15 cellular contexts compared by ENCODE assay signal in the genomic region with DNA sequence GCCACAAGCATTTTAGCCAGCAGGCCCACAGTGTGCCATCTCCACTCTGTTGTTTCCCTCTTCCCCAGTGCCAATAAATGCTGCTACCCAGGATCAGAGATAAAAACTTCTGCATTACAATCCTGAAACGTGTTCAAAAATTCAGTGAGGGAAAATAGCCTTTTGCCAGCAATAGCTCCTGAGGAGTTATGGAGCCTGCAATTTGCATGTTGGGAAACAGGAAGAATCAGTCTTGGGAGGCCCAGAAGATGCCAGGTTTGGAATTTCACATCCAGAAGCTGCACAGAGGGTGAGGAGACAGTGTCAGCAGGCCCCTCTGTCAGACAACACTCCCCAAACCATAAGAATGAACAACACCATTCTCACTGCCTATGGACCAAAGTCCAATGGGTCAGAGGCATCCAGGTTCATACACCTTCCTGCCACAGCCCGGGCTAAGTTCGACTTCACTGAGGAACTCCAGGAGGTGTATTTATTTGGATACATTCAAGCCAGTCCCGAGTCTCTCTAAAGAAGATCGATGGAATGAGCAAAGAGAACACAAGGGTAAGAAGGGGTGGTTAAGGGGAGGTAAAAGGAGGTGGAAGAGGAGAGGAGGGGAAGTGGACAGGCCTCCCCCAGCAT. TPM values are rescaled to one million over a fixed set of nuclear protein-coding genes. Genes with fewer than 3 reads are reported as not detected.
A peak's percentile ranks its signal among the peaks of the same experiment; 100 is the strongest.
DNase-seq lines count a peak whose midpoint lies in the region; ATAC-seq and TF ChIP-seq lines count a peak whose summit lies in the region.
"Had no signal": no experiment of that assay in that cellular context is flagged by ENCODE, and none has a peak within 500 bp of the region (broad histone marks: within the 10 kb centered on the region; RNA-seq: fewer than 3 reads in every experiment).

No MANE protein-coding gene starts in this region.

- DNase-seq in A673 (ENCODE audit: low spot score) (no peak), HuH-7.5 (ENCODE audit: low spot score) (peak; percentile 66), fibroblast of the aortic adventitia (ENCODE audit: low read depth) (peak; percentile 89), osteoblast (ENCODE audit: insufficient read length, low spot score, missing footprints) (peak; percentile 87), NOMO-1 treated with DMSO at 0.1 percent for 48 hours (lab: John Stamatoyannopoulos, UW; ENCODE audit: unreplicated experiment) (no peak), NCI-H2107 (lab: John Stamatoyannopoulos, UW) (no peak), ovary (no peak)
- DNase-seq: activated T-cell treated with anti-CD3 and anti-CD28 coated beads, Interleukin-2, amount 50 U/mL, for 72 hours; EL; kidney glomerular epithelial cell; stimulated activated CD4-positive, alpha-beta T cell treated with anti-CD3 and anti-CD28 coated beads, Interleukin-4, amount 100 ng/mL, for 4 hours had no signal

- peak overlapping the region; percentile 23 for H3K4me2 ChIP-seq in osteoblast (ENCODE audit: insufficient read depth, low read length)

- no peak for TF ChIP-seq EP300 in ovary (IDR thresholded peaks at IDR 0.05)

- no peak for ATAC-seq in GM21737 (IDR thresholded peaks at IDR 0.05; ENCODE audit: unreplicated experiment)
- ATAC-seq: activated T-cell treated with anti-CD3 and anti-CD28 coated beads, Interleukin-2, amount 50 U/mL, for 72 hours had no signal

- H3K9me3 ChIP-seq in A673 (ENCODE audit: low read depth, low read length, poor library complexity, severe bottlenecking) (peaks cover 8% of the 10 kb centered on the region), osteoblast (ENCODE audit: low read depth, low read length) (no peaks in the 10 kb centered on the region), ovary (no peaks in the 10 kb centered on the region)

- H3K36me3 ChIP-seq in A673 (ENCODE audit: insufficient read depth, low read length, poor library complexity, severe bottlenecking) = peaks cover 19% of the 10 kb centered on the region
- H3K36me3 ChIP-seq in osteoblast (ENCODE audit: insufficient read depth, low read length) = peaks cover 37% of the 10 kb centered on the region
- H3K36me3 ChIP-seq in ovary = no peaks in the 10 kb centered on the region

- intact Hi-C loops in A673 (cut with micrococcal nuclease; ENCODE audit: unreplicated experiment) = loop anchor here (5.0 to 10.0 kb wide), 2 partner anchors 94 to 334 kb away; no protein-coding TSS in a partner anchor
- intact Hi-C loops in ovary (cut with DNase I) = no loop called here

- H2AFZ ChIP-seq in osteoblast (ENCODE audit: low read length) = no peak overlapping the region

- 55 to 62% (median 62%) methylated on average over 5 of the region's 5 CpGs for WGBS in ovary, 3 donors

- H3K27me3 ChIP-seq in A673 (replicated peaks; ENCODE audit: insufficient read depth, low read depth, low read length, poor library complexity) = no peaks in the 10 kb centered on the region
- no peaks in the 10 kb centered on the region for H3K27me3 ChIP-seq in osteoblast (ENCODE audit: insufficient read depth, low read length)
- no peaks in the 10 kb centered on the region for H3K27me3 ChIP-seq in ovary

- no peak for TF ChIP-seq CTCF in A673 (conservative IDR thresholded peaks at IDR 0.05; ENCODE audit: low read depth, low read length)
- TF ChIP-seq CTCF in fibroblast of the aortic adventitia (IDR thresholded peaks at IDR 0.05; ENCODE audit: insufficient read depth, low read length) = no peak
- no peak for TF ChIP-seq CTCF in osteoblast (IDR thresholded peaks at IDR 0.05; ENCODE audit: extremely low read depth, low read depth, low read length)
- no peak for TF ChIP-seq CTCF in ovary (IDR thresholded peaks at IDR 0.05)

- POLR2A ChIA-PET in A673 (lab: Charles Lee; ENCODE audit: low non-redundant PET) = no interaction called here

- H3K4me3 ChIP-seq in A673 (ENCODE audit: low read depth, low read length, poor library complexity, severe bottlenecking) = no peak overlapping the region
- no peak overlapping the region for H3K4me3 ChIP-seq in fibroblast of the aortic adventitia (ENCODE audit: low read depth, low read length)
- no peak overlapping the region for H3K4me3 ChIP-seq in osteoblast (ENCODE audit: insufficient read depth, low read length)
- H3K4me3 ChIP-seq in ovary = no peak overlapping the region

- H3K79me2 ChIP-seq in osteoblast (ENCODE audit: insufficient read depth, low read length) = peaks cover 98% of the 10 kb centered on the region

- peaks cover 42% of the 10 kb centered on the region for H3K4me1 ChIP-seq in A673 (ENCODE audit: insufficient read depth, low read length, poor library complexity, severe bottlenecking)
- peaks cover 60% of the 10 kb centered on the region for H3K4me1 ChIP-seq in osteoblast (ENCODE audit: insufficient read depth, low read length)
- peaks cover 23% of the 10 kb centered on the region for H3K4me1 ChIP-seq in ovary (ENCODE audit: insufficient read depth)

- CTCF ChIA-PET in A673 (lab: Charles Lee) = no interaction called here

- no TSS peak for BruUV-seq in A673 (replicated peaks; lab: Mats Ljungman, UMichigan)

- H3K27ac ChIP-seq in A673 (ENCODE audit: low read depth, low read length, poor library complexity, severe bottlenecking) = peak overlapping the region; percentile 11
- peak overlapping the region; percentile 99 for H3K27ac ChIP-seq in osteoblast (ENCODE audit: low read depth, low read length)
- H3K27ac ChIP-seq in ovary = no peak overlapping the region

- peaks cover 74% of the 10 kb centered on the region for H4K20me1 ChIP-seq in osteoblast (ENCODE audit: insufficient read depth, low read length)

- TF ChIP-seq POLR2A in ovary (IDR thresholded peaks at IDR 0.05) = no peak

RNA-seq across cellular contexts. Expression of gene RRBP1, which starts 20.8 kb away (rescaled TPM):
- 75.9 and 82.8 TPM in 2 replicates for total RNA-seq in A673 (2021)
- total RNA-seq in fibroblast of the aortic adventitia (ENCODE audit: low replicate concordance) = 95.5 and 171 TPM in 2 replicates
- total RNA-seq in osteoblast = 122 and 126 TPM in 2 replicates
- total RNA-seq in ovary = 100 to 1,000 TPM in 2 of 7 donors, 10 to 100 TPM in 5; 29.2 to 159 (median 96.2) TPM
- 10 to 100 TPM; 51.8 to 64.4 TPM for polyA plus RNA-seq in ovary

RNA-seq across cellular contexts. Expression of gene BANF2, which starts 38.5 kb away (rescaled TPM):
- total RNA-seq in A673 (2021) (not detected in 2 replicates), fibroblast of the aortic adventitia (ENCODE audit: low replicate concordance) (not detected in 2 replicates), osteoblast (not detected in 2 replicates), ovary (not detected)
- polyA plus RNA-seq in ovary = not detected
- total RNA-seq: activated T-cell treated with anti-CD3 and anti-CD28 coated beads, Interleukin-2, amount 50 U/mL, for 72 hours; M059J; omental fat pad; temporal lobe had no signal

Comparison
In these comparisons a context has a peak if more than half of its experiments do, and no peak if none do; other contexts are left out.
1. DNase-seq: peak in HuH-7.5 (single experiment), fibroblast of the aortic adventitia (single experiment) and osteoblast (single experiment); none in A673 (single experiment), NOMO-1 treated with DMSO at 0.1 percent for 48 hours (single experiment), NCI-H2107 (single experiment) and ovary (0 of 5).
2. H3K27ac ChIP-seq: peak in A673 (single experiment) and osteoblast (single experiment); none in ovary (0 of 2).